In the genomic region with DNA sequence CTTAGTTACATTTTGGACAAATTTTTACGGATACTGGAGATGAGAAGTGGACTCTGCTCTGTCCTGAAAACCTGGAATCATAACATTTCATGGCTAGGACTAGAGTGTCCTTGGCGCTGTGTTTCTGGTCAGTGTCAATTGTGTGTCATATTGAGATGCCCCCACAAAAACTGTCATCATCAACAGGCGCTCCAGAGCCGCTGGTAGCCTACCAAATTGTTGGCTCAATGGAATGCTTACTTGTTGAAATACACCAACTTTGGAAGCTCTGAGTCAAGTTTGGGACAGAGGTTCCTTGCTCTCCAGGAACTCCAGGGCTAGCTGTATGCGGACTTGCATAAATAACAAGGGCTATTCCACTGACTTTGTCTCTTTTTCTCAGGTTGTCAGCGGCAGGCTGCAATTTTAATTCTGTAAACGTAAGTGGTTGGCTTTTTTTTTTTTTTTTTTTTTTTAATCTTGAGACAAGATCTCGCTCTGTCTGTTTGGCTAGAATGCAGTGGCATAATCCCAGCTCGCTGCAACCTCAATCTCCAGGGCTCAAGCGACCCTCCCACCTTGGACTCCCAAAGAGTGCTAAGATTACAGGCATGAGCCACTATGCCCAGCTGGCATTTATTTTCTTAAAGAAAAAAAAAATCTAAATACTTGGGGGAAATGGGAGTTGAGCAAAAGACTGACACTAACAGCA, we compare ENCODE assay signal across 9 cellular contexts. TPM values are rescaled to one million over a fixed set of nuclear protein-coding genes. Genes with fewer than 3 reads are reported as not detected.
DNase-seq lines count a peak whose midpoint lies in the region; ATAC-seq and TF ChIP-seq lines count a peak whose summit lies in the region.
"Had no signal": no experiment of that assay in that cellular context is flagged by ENCODE, and none has a peak within 500 bp of the region (broad histone marks: within the 10 kb centered on the region; RNA-seq: fewer than 3 reads in every experiment).

No MANE protein-coding gene starts in this region.

- no peak overlapping the region for H3K27ac Mint-ChIP-seq in osteocyte (ENCODE audit: unreplicated experiment)

- no peaks in the 10 kb centered on the region for H3K27me3 ChIP-seq in SU-DHL-6 (ENCODE audit: low read length)

- H3K9me3 ChIP-seq in SU-DHL-6 (ENCODE audit: insufficient read depth, low read length) = no peaks in the 10 kb centered on the region
- H3K9me3 ChIP-seq: pancreas had no signal

- peak; percentile 3 for DNase-seq in fibroblast of villous mesenchyme (ENCODE audit: low read depth)
- no peak for DNase-seq in osteocyte (ENCODE audit: extremely low spot score, unreplicated experiment)
- no peak for DNase-seq in NCI-H1694 (lab: John Stamatoyannopoulos, UW)

- no peaks in the 10 kb centered on the region for H3K79me2 ChIP-seq in SU-DHL-6 (ENCODE audit: insufficient read depth, low read length)

- TF ChIP-seq POLR2A in GM18505 (IDR thresholded peaks at IDR 0.05; ENCODE audit: borderline replicate concordance, extremely low read depth, insufficient read depth, insufficient read length) = no peak

- ATAC-seq in GM19455 (IDR thresholded peaks at IDR 0.05; ENCODE audit: unreplicated experiment) (no peak), GM18505 (IDR thresholded peaks at IDR 0.05; ENCODE audit: unreplicated experiment) (no peak), esophagus mucosa (no peak)

- H3K4me2 ChIP-seq in SU-DHL-6 (ENCODE audit: low read depth, low read length, poor library complexity, severe bottlenecking) = peak overlapping the region; percentile 48

- peaks cover 76% of the 10 kb centered on the region for H3K27me3 Mint-ChIP-seq in osteocyte (ENCODE audit: unreplicated experiment)

- no peaks in the 10 kb centered on the region for H3K36me3 Mint-ChIP-seq in osteocyte (ENCODE audit: unreplicated experiment)

- H3K27ac ChIP-seq in SU-DHL-6 (ENCODE audit: low read depth, low read length) = no peak overlapping the region
- H3K27ac ChIP-seq: pancreas had no signal

- peak overlapping the region; percentile 72 for H3K4me3 Mint-ChIP-seq in osteocyte (ENCODE audit: unreplicated experiment)

- H3F3A ChIP-seq in SU-DHL-6 (ENCODE audit: insufficient read depth) = no peaks in the 10 kb centered on the region

- H3K36me3 ChIP-seq in SU-DHL-6 (ENCODE audit: low read length) = no peaks in the 10 kb centered on the region
- H3K36me3 ChIP-seq: pancreas had no signal

- TF ChIP-seq CTCF in SU-DHL-6 (IDR thresholded peaks at IDR 0.05; ENCODE audit: insufficient read depth, low read length, poor library complexity, severe bottlenecking) (no peak), fibroblast of villous mesenchyme (IDR thresholded peaks at IDR 0.05; ENCODE audit: insufficient read depth, low read depth, low read length) (no peak), osteocyte (IDR thresholded peaks at IDR 0.05) (no peak)

- no peaks in the 10 kb centered on the region for H4K20me1 ChIP-seq in SU-DHL-6 (ENCODE audit: low read depth, low read length)

- peak overlapping the region; percentile 46 for H2AFZ ChIP-seq in SU-DHL-6 (ENCODE audit: low read depth, low read length, severe bottlenecking)

- H3K9me3 Mint-ChIP-seq in osteocyte (ENCODE audit: unreplicated experiment) = no peaks in the 10 kb centered on the region

- H3K4me1 Mint-ChIP-seq in osteocyte (ENCODE audit: unreplicated experiment) = peaks cover 10% of the 10 kb centered on the region

- H3K4me3 ChIP-seq in GM08714 (ENCODE audit: low read length) = peak overlapping the region; percentile 59
- peak overlapping the region; percentile 47 for H3K4me3 ChIP-seq in SU-DHL-6 (ENCODE audit: insufficient read depth, low read length, poor library complexity, severe bottlenecking)
- peak overlapping the region; percentile 51 for H3K4me3 ChIP-seq in fibroblast of villous mesenchyme (ENCODE audit: low read depth, low read length)

- H3K9me2 ChIP-seq in SU-DHL-6 (replicated peaks; ENCODE audit: insufficient read depth, low read length) = no peaks in the 10 kb centered on the region

- H3K9ac ChIP-seq in SU-DHL-6 (ENCODE audit: low read length) = peak overlapping the region; percentile 46

RNA-seq across cellular contexts. Expression of a gene that starts 0.9 kb away (rescaled TPM):
- 0.97 TPM in 1 of 2 replicates, not detected in the other for total RNA-seq in fibroblast of villous mesenchyme
- not detected in 2 replicates for total RNA-seq in osteocyte
- 50.5 TPM for total RNA-seq in esophagus mucosa

Comparison
In these comparisons a context has a peak if more than half of its experiments do, and no peak if none do; other contexts are left out.
1. RNA of a gene that starts 0.9 kb away (total RNA-seq): 50.5 TPM in esophagus mucosa (single experiment); 0.97 TPM in fibroblast of villous mesenchyme and not detected in osteocyte; every median in the first group is over 10 times any median in the second.
2. Peak in every context shown above with its lines, with median percentiles within 50 percentile points of each other: H3K4me3 ChIP-seq.